ENCODE assay signal across 16 cellular contexts in the genomic region with DNA sequence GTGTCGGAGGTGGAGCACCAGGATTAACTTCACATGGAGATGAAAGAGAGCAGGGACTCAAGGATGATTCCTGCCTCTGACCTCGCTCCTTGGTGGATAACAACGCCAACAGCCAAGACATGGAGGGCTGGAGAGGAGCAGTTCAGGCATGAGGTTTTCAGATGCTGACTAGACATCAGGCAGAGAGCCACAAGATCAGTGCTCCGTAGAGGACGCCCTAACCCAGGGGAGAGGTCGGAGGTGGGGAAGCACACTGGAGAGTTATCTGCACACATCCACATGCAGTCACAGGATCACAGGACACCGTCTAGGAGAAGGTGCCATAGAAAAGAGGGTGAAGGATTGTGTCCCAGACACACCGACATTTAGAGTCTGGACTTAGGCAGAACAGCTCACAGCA.
DNase-seq lines count a peak whose midpoint lies in the region; ATAC-seq, FAIRE-seq and TF ChIP-seq lines count a peak whose summit lies in the region.
"Had no signal": no experiment of that assay in that cellular context is flagged by ENCODE, and none has a peak within 500 bp of the region (broad histone marks: within the 10 kb centered on the region; RNA-seq: fewer than 3 reads in every experiment).

No MANE protein-coding gene starts in this region.

- no peak overlapping the region for H3K4me2 ChIP-seq in K562 (ENCODE audit: insufficient read depth, low read length)
- H3K4me2 ChIP-seq: BLaER1 had no signal

- CTCF ChIA-PET in K562 (lab: Yijun Ruan, JAX; ENCODE audit: low intra/inter-chr PET ratio) = no interaction called here
- CTCF ChIA-PET in naive thymus-derived CD4-positive, alpha-beta T cell (lab: Charles Lee) = no interaction called here

- TF ChIP-seq EP300 in K562 (IDR thresholded peaks at IDR 0.05; ENCODE audit: low read length) = no peak
- TF ChIP-seq EP300 in esophagus muscularis mucosa (IDR thresholded peaks at IDR 0.05) = no peak

- no peak for DNase-seq in K562 (ENCODE audit: extremely low read depth in 1 of 4, low spot score in 3 of 4)
- DNase-seq in esophagus muscularis mucosa (ENCODE audit: extremely low spot score) = peak; percentile 86
- DNase-seq in naive thymus-derived CD4-positive, alpha-beta T cell = no peak
- no peak for DNase-seq in NCI-H82 (lab: John Stamatoyannopoulos, UW)
- DNase-seq in urothelium cell line (ENCODE audit: low spot score) = no peak
- DNase-seq: 8988T; CD4-positive, alpha-beta memory T cell; DND-41; EL; GM23248; H9 had no signal

- H3K9me3 Mint-ChIP-seq in naive thymus-derived CD4-positive, alpha-beta T cell = peaks cover 0 to 18% (median 6%) of the 10 kb centered on the region in 11 donors

- TF ChIP-seq CTCF in K562 (IDR thresholded peaks at IDR 0.05 in 2 of 3, conservative IDR thresholded peaks at IDR 0.05 in 1 of 3; ENCODE audit: insufficient read depth in 2 of 3, low read depth in 1 of 3, low read length in 3 of 3) (no peak), esophagus muscularis mucosa (IDR thresholded peaks at IDR 0.05) (no peak)

- H3K9me3 ChIP-seq in K562 (replicated peaks; ENCODE audit: control insufficient read depth, insufficient read depth, low read depth, low read length) = no peaks in the 10 kb centered on the region
- peaks cover 0 to 5% (median 0%) of the 10 kb centered on the region in 4 donors for H3K9me3 ChIP-seq in esophagus muscularis mucosa
- H3K9me3 ChIP-seq in naive thymus-derived CD4-positive, alpha-beta T cell (ENCODE audit: control insufficient read depth in 2 of 3, low read length in 3 of 3) = no peaks in the 10 kb centered on the region

- no peak overlapping the region for H2AFZ ChIP-seq in K562 (ENCODE audit: low read depth, low read length)
- H2AFZ ChIP-seq: GM23248 had no signal

- H4K20me1 ChIP-seq in K562 (replicated peaks; ENCODE audit: control insufficient read depth, insufficient read depth, low read length) = no peaks in the 10 kb centered on the region; the same call in 1 of the 2 replicates
- H4K20me1 ChIP-seq: BLaER1 had no signal

- H3K9ac ChIP-seq in K562 (ENCODE audit: insufficient read depth in 1 of 2, low read depth in 2 of 2, low read length in 2 of 2) = no peak overlapping the region
- H3K9ac ChIP-seq: BLaER1, GM23248 had no signal

- H3K4me1 Mint-ChIP-seq in naive thymus-derived CD4-positive, alpha-beta T cell = no peaks in the 10 kb centered on the region
- H3K4me1 Mint-ChIP-seq: CD14-positive monocyte; CD4-positive, alpha-beta memory T cell had no signal

- H3K27me3 ChIP-seq in K562 (ENCODE audit: control insufficient read depth in 2 of 2, insufficient read depth in 2 of 2, low read length in 2 of 2) (peaks cover 24 to 47% of the 10 kb centered on the region in 2 experiments; a peak in 4 of 5 replicates), esophagus muscularis mucosa (no peaks in the 10 kb centered on the region)
- H3K27me3 ChIP-seq in naive thymus-derived CD4-positive, alpha-beta T cell (ENCODE audit: control insufficient read depth in 2 of 2, insufficient read depth in 2 of 2, low read length in 2 of 2) = no peaks in the 10 kb centered on the region
- H3K27me3 ChIP-seq: BLaER1 had no signal

- TF ChIP-seq POLR2A in K562 (conservative IDR thresholded peaks at IDR 0.05) (no peak), esophagus muscularis mucosa (IDR thresholded peaks at IDR 0.05; ENCODE audit: low read depth) (no peak)

- TF ChIP-seq RAD21 in K562 (CRISPR knock-in tag; conservative IDR thresholded peaks at IDR 0.05 in 1 of 2, IDR thresholded peaks at IDR 0.05 in 1 of 2) = no peak

- H3K27ac Mint-ChIP-seq in naive thymus-derived CD4-positive, alpha-beta T cell = no peak overlapping the region
- H3K27ac Mint-ChIP-seq: CD14-positive monocyte; CD4-positive, alpha-beta memory T cell; H9 had no signal

- H3K4me3 ChIP-seq in K562 (no peak overlapping the region), esophagus muscularis mucosa (no peak overlapping the region)
- no peak overlapping the region for H3K4me3 ChIP-seq in naive thymus-derived CD4-positive, alpha-beta T cell (ENCODE audit: low read length)
- H3K4me3 ChIP-seq: BLaER1, GM23248 had no signal

- no peak overlapping the region for H3K4me3 Mint-ChIP-seq in naive thymus-derived CD4-positive, alpha-beta T cell
- H3K4me3 Mint-ChIP-seq: CD14-positive monocyte; CD4-positive, alpha-beta memory T cell; H9 had no signal

- no peaks in the 10 kb centered on the region for H3K9me1 ChIP-seq in K562 (ENCODE audit: control insufficient read depth, insufficient read depth, low read length)

- peak; percentile 47; the same call in 2 of the 3 replicates for ATAC-seq in K562
- ATAC-seq in naive thymus-derived CD4-positive, alpha-beta T cell = peak; percentile 20
- no peak for ATAC-seq in GM19035 (IDR thresholded peaks at IDR 0.05; ENCODE audit: unreplicated experiment)
- no peak for ATAC-seq in HG03457 (IDR thresholded peaks at IDR 0.05; ENCODE audit: unreplicated experiment)

- intact Hi-C loops in K562 (cut with micrococcal nuclease) = no loop called here
- intact Hi-C loops in esophagus muscularis mucosa (cut with DNase I) = no loop called here
- intact Hi-C loops in naive thymus-derived CD4-positive, alpha-beta T cell (cut with micrococcal nuclease) = no loop called here

- H3K36me3 ChIP-seq in K562 (ENCODE audit: control insufficient read depth, insufficient read depth, low read length) (no peaks in the 10 kb centered on the region), esophagus muscularis mucosa (no peaks in the 10 kb centered on the region)
- H3K36me3 ChIP-seq in naive thymus-derived CD4-positive, alpha-beta T cell (ENCODE audit: control insufficient read depth in 2 of 3, insufficient read depth in 3 of 3, low read length in 3 of 3) = no peaks in the 10 kb centered on the region
- H3K36me3 ChIP-seq: BLaER1 had no signal

- no peaks in the 10 kb centered on the region; a peak in 1 of 5 replicates for H3K4me1 ChIP-seq in K562 (replicated peaks in 1 of 2; ENCODE audit: control insufficient read depth in 2 of 2, insufficient read depth in 2 of 2, low read length in 2 of 2)
- no peaks in the 10 kb centered on the region for H3K4me1 ChIP-seq in esophagus muscularis mucosa
- H3K4me1 ChIP-seq in naive thymus-derived CD4-positive, alpha-beta T cell (ENCODE audit: control insufficient read depth in 2 of 2, insufficient read depth in 2 of 2, low read length in 2 of 2) = no peaks in the 10 kb centered on the region

- in situ Hi-C loops in K562 (cut with MboI) = no loop called here

- no TSS peak for BruUV-seq in K562 (replicated peaks; lab: Mats Ljungman, UMichigan)

- H3K27ac ChIP-seq in K562 (ENCODE audit: extremely low read depth, low read depth, low read length) (no peak overlapping the region), esophagus muscularis mucosa (replicated peaks in 1 of 4) (no peak overlapping the region)
- no peak overlapping the region for H3K27ac ChIP-seq in naive thymus-derived CD4-positive, alpha-beta T cell (ENCODE audit: low read depth, low read length)
- H3K27ac ChIP-seq: BLaER1, GM23248 had no signal

- FAIRE-seq in K562 (lab: Jason Lieb, UNC) = no peak
- no peak for FAIRE-seq in urothelium cell line (lab: Jason Lieb, UNC)
- FAIRE-seq: GM12891 had no signal

- H3K27me3 Mint-ChIP-seq in naive thymus-derived CD4-positive, alpha-beta T cell = peaks cover 0 to 9% (median 5%) of the 10 kb centered on the region in 5 donors
- H3K27me3 Mint-ChIP-seq: CD4-positive, alpha-beta memory T cell had no signal

- WGBS in K562 (ENCODE audit: insufficient coverage, low coverage, missing lambda C conversion rate) = 0% methylated on average over 8 of the region's 8 CpGs
- WGBS in esophagus muscularis mucosa = 83% methylated on average over 8 of the region's 8 CpGs

- H3K79me2 ChIP-seq in K562 (ENCODE audit: control insufficient read depth, insufficient read depth, low read length) = no peaks in the 10 kb centered on the region

- peaks cover 0 to 4% (median 0%) of the 10 kb centered on the region in 5 donors for H3K36me3 Mint-ChIP-seq in naive thymus-derived CD4-positive, alpha-beta T cell
- H3K36me3 Mint-ChIP-seq: CD14-positive monocyte; CD4-positive, alpha-beta memory T cell had no signal

- POLR2A ChIA-PET in K562 (lab: Yijun Ruan, JAX) = no interaction called here
- POLR2A ChIA-PET in naive thymus-derived CD4-positive, alpha-beta T cell (lab: Charles Lee) = no interaction called here

TF ChIP-seq in K562, 482 proteins besides CTCF, POLR2A, EP300 and RAD21:
- TF ChIP-seq ZFX (CRISPR knock-in tag; IDR thresholded peaks at IDR 0.05) = no peak
- TF ChIP-seq HNRNPK (IDR thresholded peaks at IDR 0.05; ENCODE audit: low read depth, low read length, poor library complexity, severe bottlenecking) = no peak
- TF ChIP-seq, protein P1, sequence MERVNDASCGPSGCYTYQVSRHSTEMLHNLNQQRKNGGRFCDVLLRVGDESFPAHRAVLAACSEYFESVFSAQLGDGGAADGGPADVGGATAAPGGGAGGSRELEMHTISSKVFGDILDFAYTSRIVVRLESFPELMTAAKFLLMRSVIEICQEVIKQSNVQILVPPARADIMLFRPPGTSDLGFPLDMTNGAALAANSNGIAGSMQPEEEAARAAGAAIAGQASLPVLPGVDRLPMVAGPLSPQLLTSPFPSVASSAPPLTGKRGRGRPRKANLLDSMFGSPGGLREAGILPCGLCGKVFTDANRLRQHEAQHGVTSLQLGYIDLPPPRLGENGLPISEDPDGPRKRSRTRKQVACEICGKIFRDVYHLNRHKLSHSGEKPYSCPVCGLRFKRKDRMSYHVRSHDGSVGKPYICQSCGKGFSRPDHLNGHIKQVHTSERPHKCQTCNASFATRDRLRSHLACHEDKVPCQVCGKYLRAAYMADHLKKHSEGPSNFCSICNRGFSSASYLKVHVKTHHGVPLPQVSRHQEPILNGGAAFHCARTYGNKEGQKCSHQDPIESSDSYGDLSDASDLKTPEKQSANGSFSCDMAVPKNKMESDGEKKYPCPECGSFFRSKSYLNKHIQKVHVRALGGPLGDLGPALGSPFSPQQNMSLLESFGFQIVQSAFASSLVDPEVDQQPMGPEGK (CRISPR knock-in tag; IDR thresholded peaks at IDR 0.05; ENCODE audit: borderline replicate concordance) = no peak
- TF ChIP-seq MYBL2 (IDR thresholded peaks at IDR 0.05; ENCODE audit: low read depth) = no peak
- no peak for TF ChIP-seq MYBL2 (CRISPR knock-in tag; IDR thresholded peaks at IDR 0.05; ENCODE audit: borderline replicate concordance)

Comparison
In these comparisons a context has a peak if more than half of its experiments do, and no peak if none do; other contexts are left out.
1. ATAC-seq: peak in K562 (single experiment) and naive thymus-derived CD4-positive, alpha-beta T cell (single experiment); none in GM19035 (single experiment) and HG03457 (single experiment).